ENCODE assay signal across 1 cellular context in the genomic region with DNA sequence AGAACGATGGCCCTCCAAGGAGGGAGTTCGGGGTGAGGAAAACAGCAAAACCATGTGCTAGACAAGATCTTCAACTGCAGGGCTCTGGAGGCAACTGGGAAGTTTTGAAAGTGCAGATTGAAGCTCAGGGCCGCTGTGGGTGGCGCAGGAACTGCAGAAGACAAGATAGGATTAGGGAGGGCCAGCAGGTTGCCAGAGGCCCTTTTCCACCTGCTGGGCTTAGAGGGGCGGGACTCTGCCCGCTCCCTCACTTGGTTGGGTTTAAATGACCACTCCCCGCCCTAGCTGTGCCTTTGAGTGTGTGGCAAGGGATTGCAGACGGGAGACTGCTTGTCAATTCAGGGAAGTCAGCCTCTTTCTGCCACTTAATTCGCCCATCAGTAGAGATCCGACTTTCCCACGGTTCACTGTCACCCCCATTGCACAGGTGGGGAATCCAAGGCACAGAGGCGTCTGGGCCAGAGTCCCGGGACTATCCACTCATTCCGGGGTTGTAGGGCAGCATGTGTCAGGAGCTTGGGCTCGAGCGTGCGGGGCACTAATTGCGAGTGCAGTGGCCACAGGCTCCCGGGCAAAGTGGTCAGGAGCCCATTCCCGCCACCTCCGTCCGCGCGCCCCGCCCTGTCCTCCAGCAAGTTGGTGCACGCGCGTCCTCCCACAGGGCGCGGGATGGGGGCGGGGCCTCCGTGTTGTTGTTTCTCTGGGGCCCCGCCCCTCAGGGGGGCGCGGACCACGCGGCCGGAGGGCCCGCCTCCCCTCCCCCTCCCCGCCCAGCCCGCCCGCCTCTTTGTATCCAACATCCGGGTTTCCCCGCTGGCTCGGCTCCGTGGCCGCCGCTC.
TF ChIP-seq lines count a peak whose summit lies in the region.

A gene (plus strand): TSS at position 816 of the 839 bp plus-strand sequence. CDS start 433 bp downstream, outside the sequence.

TF ChIP-seq in SK-N-SH, 30 proteins besides CTCF, POLR2A, EP300 and RAD21 (continued from another document):
- TF ChIP-seq YY1 (IDR thresholded peaks at IDR 0.05; ENCODE audit: low read depth) = peak; percentile 63; the same call in 1 of the 2 replicates
- peak; percentile 84; the same call in 1 of the 2 replicates for TF ChIP-seq TAF1 (IDR thresholded peaks at IDR 0.05; ENCODE audit: borderline replicate concordance, low read depth, low read length)
